35 cellular contexts compared by ENCODE assay signal in the genomic region with DNA sequence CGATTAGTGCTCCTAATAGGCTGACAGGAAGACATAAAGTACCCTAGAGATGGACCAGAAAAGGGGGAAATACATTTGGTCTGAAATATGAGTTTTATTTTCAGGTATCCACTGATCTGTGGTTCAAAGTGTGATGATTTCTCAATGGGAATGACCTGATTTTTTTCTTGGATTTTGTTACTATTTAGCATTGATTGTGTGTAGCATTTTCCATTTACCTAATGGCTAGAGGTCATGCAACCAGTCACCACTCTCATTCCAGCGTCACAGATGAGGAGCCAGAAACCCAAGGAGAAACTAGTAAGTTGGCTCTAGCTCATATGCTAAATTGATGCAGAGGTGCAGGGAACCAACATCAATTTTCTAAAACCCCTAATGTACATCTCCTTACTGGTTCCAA.
"Had no signal": no experiment of that assay in that cellular context is flagged by ENCODE, and none has a peak within 500 bp of the region (broad histone marks: within the 10 kb centered on the region; RNA-seq: fewer than 3 reads in every experiment).

No MANE protein-coding gene starts in this region.

- FAIRE-seq: astrocyte, bronchial epithelial cell had no signal

- H3K9me3 ChIP-seq: adrenal gland, ascending aorta, body of pancreas, breast epithelium had no signal

- H3K27ac ChIP-seq: adrenal gland, ascending aorta, body of pancreas, brain microvascular endothelial cell, breast epithelium, cardiac muscle cell had no signal

- DNase-seq: activated effector memory CD4-positive, alpha-beta T cell treated with anti-CD3 and anti-CD28 coated beads, Interleukin-2, amount 50 U/mL, for 16 hours; activated effector memory CD4-positive, alpha-beta T cell treated with Interleukin-2 at 50 U/mL for 16 hours; activated gamma-delta T cell; activated gamma-delta T cell treated with Interleukin-2 at 50 U/mL for 16 hours; activated naive CD4-positive, alpha-beta T cell; activated naive CD4-positive, alpha-beta T cell treated with anti-CD3 and anti-CD28 coated beads for 36 hours; activated naive CD4-positive, alpha-beta T cell treated with anti-CD3 and anti-CD28 coated beads, Interleukin-2, amount 10 ng/mL, durations not matched to agents 7 days and 5 days; activated naive CD4-positive, alpha-beta T cell treated with anti-CD3 and anti-CD28 coated beads, Interleukin-2, amount 50 U/mL, for 16 hours; activated naive CD4-positive, alpha-beta T cell treated with Interleukin-2 at 50 U/mL for 16 hours; activated naive CD8-positive, alpha-beta T cell treated with anti-CD3 and anti-CD28 coated beads for 36 hours; activated naive CD8-positive, alpha-beta T cell treated with anti-CD3 and anti-CD28 coated beads, Interleukin-2, amount 10 ng/mL, durations not matched to agents 7 days and 5 days; activated naive CD8-positive, alpha-beta T cell treated with anti-CD3 and anti-CD28 coated beads, Interleukin-2, amount 50 U/mL, for 24 hours; activated T-cell treated with anti-CD3 and anti-CD28 coated beads for 4 hours; activated T-cell treated with anti-CD3 and anti-CD28 coated beads, Interleukin-2, amount 50 U/mL, for 1 hour; activated T-cell treated with anti-CD3 and anti-CD28 coated beads, Interleukin-2, amount 50 U/mL, for 24 hours; activated T-cell treated with anti-CD3 and anti-CD28 coated beads, Interleukin-2, amount 50 U/mL, for 4 hours; activated T-cell treated with anti-CD3 and anti-CD28 coated beads, Interleukin-2, amount 50 U/mL, for 48 hours; activated T-cell treated with anti-CD3 and anti-CD28 coated beads, Interleukin-2, amount 50 U/mL, for 72 hours; adrenal gland; amniotic stem cell; amygdala; anterior cingulate cortex; aorta; body of pancreas; brain microvascular endothelial cell; caudate nucleus; central memory CD4-positive, alpha-beta T cell; cerebellar nuclear complex had no signal

- ATAC-seq: activated naive CD4-positive, alpha-beta T cell treated with anti-CD3 and anti-CD28 coated beads, Interleukin-2, amount 50 U/mL, for 72 hours; activated naive CD8-positive, alpha-beta T cell treated with anti-CD3 and anti-CD28 coated beads, Interleukin-2, amount 50 U/mL, for 24 hours; activated T-cell treated with anti-CD3 and anti-CD28 coated beads, Interleukin-2, amount 50 U/mL, for 4 hours; activated T-cell treated with anti-CD3 and anti-CD28 coated beads, Interleukin-2, amount 50 U/mL, for 72 hours; activated T-helper 17 cell treated with anti-CD3 and anti-CD28 coated beads, Interleukin-2, amount 50 U/mL, for 72 hours; body of pancreas had no signal

- H3K4me1 ChIP-seq: adrenal gland, ascending aorta, body of pancreas, breast epithelium had no signal

- H3K27me3 ChIP-seq: ascending aorta, body of pancreas, brain microvascular endothelial cell, cardiac muscle cell had no signal

- H3K4me3 ChIP-seq: adrenal gland, ascending aorta, body of pancreas, breast epithelium, cardiac muscle cell had no signal

- H3K36me3 ChIP-seq: adrenal gland, ascending aorta, brain microvascular endothelial cell, breast epithelium, cardiac muscle cell had no signal
